18 cellular contexts compared by ENCODE assay signal in the genomic region with DNA sequence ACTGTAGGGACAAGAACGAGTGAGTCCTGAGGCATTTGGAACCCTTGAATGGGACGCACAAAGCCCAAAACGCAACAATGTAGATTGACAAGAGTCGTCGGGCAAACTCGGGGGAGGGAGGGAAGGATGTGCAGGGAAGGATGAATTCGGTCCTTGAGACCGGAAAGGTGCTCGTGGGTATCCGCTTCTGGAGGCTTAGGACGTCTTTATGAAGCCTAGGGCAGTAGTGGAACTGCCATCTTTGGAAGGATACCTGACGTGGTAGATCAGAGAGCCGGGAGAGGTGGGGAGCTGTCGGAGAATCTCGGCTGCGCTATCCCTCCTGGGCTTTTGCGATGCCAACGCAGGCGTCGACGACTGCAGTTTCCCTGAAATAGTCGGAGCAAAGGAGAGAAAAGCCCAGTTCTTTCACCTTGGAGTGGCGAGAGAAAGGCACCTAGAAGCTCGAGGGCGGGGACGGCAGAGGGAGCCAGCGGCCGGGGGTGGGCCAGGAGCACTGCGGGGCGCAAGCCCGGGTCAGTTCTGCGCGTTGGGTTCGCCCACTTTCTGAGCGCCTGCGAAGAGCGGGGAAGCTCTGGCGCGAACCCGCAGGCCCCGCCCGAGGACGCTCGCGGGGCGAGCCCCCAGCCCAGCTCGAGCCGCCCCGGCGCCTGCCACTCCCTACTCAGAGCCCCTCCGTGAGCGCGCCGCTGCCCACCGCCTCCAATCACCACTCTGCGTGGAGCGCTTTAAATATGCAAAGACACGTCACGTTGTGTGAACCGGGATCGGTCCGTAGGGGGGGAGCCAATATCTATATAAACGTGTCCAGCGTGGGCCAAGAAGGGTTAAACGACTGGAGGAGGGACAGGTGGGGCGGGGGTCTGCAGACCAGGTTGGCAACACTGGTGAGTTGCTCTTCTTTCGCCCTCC. TPM values are rescaled to one million over a fixed set of nuclear protein-coding genes. Genes with fewer than 3 reads are reported as not detected.
DNase-seq lines count a peak whose midpoint lies in the region; ATAC-seq, FAIRE-seq and TF ChIP-seq lines count a peak whose summit lies in the region.
"Had no signal": no experiment of that assay in that cellular context is flagged by ENCODE, and none has a peak within 500 bp of the region (broad histone marks: within the 10 kb centered on the region; RNA-seq: fewer than 3 reads in every experiment).

A gene with protein sequence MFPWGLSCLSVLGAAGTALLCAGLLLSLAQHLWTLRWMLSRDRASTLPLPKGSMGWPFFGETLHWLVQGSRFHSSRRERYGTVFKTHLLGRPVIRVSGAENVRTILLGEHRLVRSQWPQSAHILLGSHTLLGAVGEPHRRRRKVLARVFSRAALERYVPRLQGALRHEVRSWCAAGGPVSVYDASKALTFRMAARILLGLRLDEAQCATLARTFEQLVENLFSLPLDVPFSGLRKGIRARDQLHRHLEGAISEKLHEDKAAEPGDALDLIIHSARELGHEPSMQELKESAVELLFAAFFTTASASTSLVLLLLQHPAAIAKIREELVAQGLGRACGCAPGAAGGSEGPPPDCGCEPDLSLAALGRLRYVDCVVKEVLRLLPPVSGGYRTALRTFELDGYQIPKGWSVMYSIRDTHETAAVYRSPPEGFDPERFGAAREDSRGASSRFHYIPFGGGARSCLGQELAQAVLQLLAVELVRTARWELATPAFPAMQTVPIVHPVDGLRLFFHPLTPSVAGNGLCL (plus strand): TSS at position 824 of the 912 bp plus-strand sequence. CDS start 466 bp downstream, outside the sequence.

- no peak within 1 kb of the TSS for H3K4me2 ChIP-seq in K562 (ENCODE audit: insufficient read depth, low read length)

- no peaks in the 10 kb centered on the region for H4K20me1 ChIP-seq in K562 (replicated peaks; ENCODE audit: control insufficient read depth, insufficient read depth, low read length)

- TF ChIP-seq CTCF in K562 (IDR thresholded peaks at IDR 0.05 in 2 of 3, conservative IDR thresholded peaks at IDR 0.05 in 1 of 3; ENCODE audit: insufficient read depth in 2 of 3, low read depth in 1 of 3, low read length in 3 of 3) = no peak
- peak; percentile 3 for TF ChIP-seq CTCF in kidney epithelial cell (IDR thresholded peaks at IDR 0.05; ENCODE audit: insufficient read depth, low read length, poor library complexity, severe bottlenecking)

- peaks cover 22% of the 10 kb centered on the region for H3K36me3 Mint-ChIP-seq in activated naive CD4-positive, alpha-beta T cell treated with anti-CD3 and anti-CD28 coated beads, Interleukin-2, amount 50 U/mL, for 24 hours

- WGBS in K562 (ENCODE audit: insufficient coverage, low coverage, missing lambda C conversion rate) = 93% methylated on average over 18 of the region's 67 CpGs

- H3K27me3 ChIP-seq in K562 (ENCODE audit: control insufficient read depth in 2 of 2, insufficient read depth in 2 of 2, low read length in 2 of 2) = no peaks in the 10 kb centered on the region
- H3K27me3 ChIP-seq in kidney epithelial cell (ENCODE audit: control insufficient read depth, insufficient read depth, low read length) = peaks cover 57% of the 10 kb centered on the region
- H3K27me3 ChIP-seq in subcutaneous abdominal adipose tissue (ENCODE audit: control insufficient read depth in 5 of 5, insufficient read depth in 4 of 5, low read length in 5 of 5) = peaks cover 35 to 50% (median 40%) of the 10 kb centered on the region in 5 donors

- H3K27ac ChIP-seq in K562 (ENCODE audit: extremely low read depth, low read depth, low read length) (no peak within 1 kb of the TSS), subcutaneous abdominal adipose tissue (ENCODE audit: low read depth, low read length) (no peak within 1 kb of the TSS)
- H3K27ac ChIP-seq: dorsolateral prefrontal cortex, upper lobe of right lung had no signal

- H3K4me3 Mint-ChIP-seq in activated naive CD4-positive, alpha-beta T cell treated with anti-CD3 and anti-CD28 coated beads, Interleukin-2, amount 50 U/mL, for 24 hours = peak within 1 kb of the TSS; percentile 23

- no peak for TF ChIP-seq EP300 in K562 (IDR thresholded peaks at IDR 0.05; ENCODE audit: low read length)

- H3K9me3 ChIP-seq in K562 (replicated peaks; ENCODE audit: control insufficient read depth, insufficient read depth, low read depth, low read length) = peaks cover 6% of the 10 kb centered on the region; the same call in 1 of the 2 replicates
- H3K9me3 ChIP-seq in subcutaneous abdominal adipose tissue (ENCODE audit: control insufficient read depth in 5 of 5, low read length in 5 of 5) = no peaks in the 10 kb centered on the region
- H3K9me3 ChIP-seq: upper lobe of right lung had no signal

- no peak for TF ChIP-seq POLR2A in K562 (conservative IDR thresholded peaks at IDR 0.05)

- no peak within 1 kb of the TSS for H3K27ac Mint-ChIP-seq in activated naive CD4-positive, alpha-beta T cell treated with anti-CD3 and anti-CD28 coated beads, Interleukin-2, amount 50 U/mL, for 24 hours

- no TSS peak for BruUV-seq in K562 (replicated peaks; lab: Mats Ljungman, UMichigan)

- H3K4me1 Mint-ChIP-seq in activated naive CD4-positive, alpha-beta T cell treated with anti-CD3 and anti-CD28 coated beads, Interleukin-2, amount 50 U/mL, for 24 hours = peaks cover 21% of the 10 kb centered on the region

- TF ChIP-seq RAD21 in K562 (CRISPR knock-in tag; conservative IDR thresholded peaks at IDR 0.05 in 1 of 2, IDR thresholded peaks at IDR 0.05 in 1 of 2) = no peak

- in situ Hi-C loops in K562 (cut with MboI) = no loop called here

- FAIRE-seq in K562 (lab: Jason Lieb, UNC) = no peak
- FAIRE-seq: frontal cortex had no signal

- H3K36me3 ChIP-seq in K562 (ENCODE audit: control insufficient read depth, insufficient read depth, low read length) (peaks cover 28% of the 10 kb centered on the region; the same call in 2 of the 3 replicates), kidney epithelial cell (ENCODE audit: control insufficient read depth, insufficient read depth, low read length) (no peaks in the 10 kb centered on the region), subcutaneous abdominal adipose tissue (ENCODE audit: control insufficient read depth in 5 of 5, insufficient read depth in 5 of 5, low read length in 5 of 5) (peaks cover 0 to 6% (median 3%) of the 10 kb centered on the region in 5 donors)

- no peak for ATAC-seq in K562
- no peak for ATAC-seq in GM18519 (IDR thresholded peaks at IDR 0.05; ENCODE audit: low FRiP score, unreplicated experiment)
- ATAC-seq: left lobe of liver had no signal

- peaks cover 18% of the 10 kb centered on the region for H3K27me3 Mint-ChIP-seq in activated naive CD4-positive, alpha-beta T cell treated with anti-CD3 and anti-CD28 coated beads, Interleukin-2, amount 50 U/mL, for 24 hours

- no peak within 1 kb of the TSS for H3K9ac ChIP-seq in K562 (ENCODE audit: insufficient read depth in 1 of 2, low read depth in 2 of 2, low read length in 2 of 2)
- no peak within 1 kb of the TSS for H3K9ac ChIP-seq in subcutaneous abdominal adipose tissue (ENCODE audit: low read length in 5 of 5)

- CTCF ChIA-PET in K562 (lab: Yijun Ruan, JAX; ENCODE audit: low intra/inter-chr PET ratio) = no interaction called here

- no peak for DNase-seq in activated naive CD4-positive, alpha-beta T cell (lab: John Stamatoyannopoulos, UW)
- DNase-seq in K562 (ENCODE audit: extremely low read depth in 1 of 4, low spot score in 3 of 4) (no peak), kidney epithelial cell (ENCODE audit: low read depth) (no peak), HuH-7 (ENCODE audit: low spot score) (no peak), SHP77 (lab: John Stamatoyannopoulos, UW) (no peak)
- DNase-seq: ACHN; DMS153; dorsolateral prefrontal cortex; NCI-H1436; NCI-H524; RPMI8226; stimulated activated CD4-positive, alpha-beta T cell treated with anti-CD3 and anti-CD28 coated beads, Interleukin-12 subunit alpha, Interleukin-12 subunit beta, amount 100 ng/mL, for 4 hours; upper lobe of right lung had no signal

- POLR2A ChIA-PET in K562 (lab: Yijun Ruan, JAX) = interaction anchor here (0.5 kb wide), 1 partner anchor 12 kb away, joined by 4 read pairs; no protein-coding TSS in a partner anchor

- intact Hi-C loops in K562 (cut with micrococcal nuclease) = no loop called here

- no peak within 1 kb of the TSS for H2AFZ ChIP-seq in K562 (ENCODE audit: low read depth, low read length)

- no peak within 1 kb of the TSS for H3K4me3 ChIP-seq in K562
- H3K4me3 ChIP-seq in kidney epithelial cell (ENCODE audit: low read depth, low read length) = no peak within 1 kb of the TSS
- peak within 1 kb of the TSS in 3 of 5 donors; percentile 11 to 59 (median 57) for H3K4me3 ChIP-seq in subcutaneous abdominal adipose tissue (ENCODE audit: low read depth in 1 of 5, low read length in 5 of 5)

- H3K4me1 ChIP-seq in K562 (replicated peaks in 1 of 2; ENCODE audit: control insufficient read depth in 2 of 2, insufficient read depth in 2 of 2, low read length in 2 of 2) (no peaks in the 10 kb centered on the region; a peak in 1 of 5 replicates), subcutaneous abdominal adipose tissue (ENCODE audit: control insufficient read depth in 5 of 5, insufficient read depth in 5 of 5, low read length in 5 of 5) (peaks cover 4 to 36% (median 26%) of the 10 kb centered on the region in 5 donors)

- no peaks in the 10 kb centered on the region for H3K79me2 ChIP-seq in K562 (ENCODE audit: control insufficient read depth, insufficient read depth, low read length)

- H3K9me1 ChIP-seq in K562 (ENCODE audit: control insufficient read depth, insufficient read depth, low read length) = no peaks in the 10 kb centered on the region

- H3K9me3 Mint-ChIP-seq in activated naive CD4-positive, alpha-beta T cell treated with anti-CD3 and anti-CD28 coated beads, Interleukin-2, amount 50 U/mL, for 24 hours = no peaks in the 10 kb centered on the region

RNA-seq across cellular contexts. Expression of the gene that starts here (rescaled TPM):
- 0.72 and 1.5 TPM in 2 replicates for total RNA-seq in K562 (2011; cell fraction: chromatin; rRNA removed; ENCODE audit: low replicate concordance)
- total RNA-seq in K562 (2011; cell fraction: nucleolus; rRNA removed) = 0.26 and 0.83 TPM in 2 replicates
- total RNA-seq in K562 (2011; cell fraction: nucleoplasm; rRNA removed) = 0.59 and 0.84 TPM in 2 replicates
- total RNA-seq in K562 (2014; rRNA removed) (0.08 and 0.09 TPM in 2 replicates), K562 (2014; rRNA removed; fragmentation: Illumina TruSeq; extraction: Trizol) (not detected in 2 replicates), K562 (2015; rRNA removed; fragmentation: Illumina TruSeq; extraction: Trizol) (0.07 and 0.08 TPM in 2 replicates), K562 (2021) (0.07 and 0.16 TPM in 2 replicates), kidney epithelial cell (0.17 and 0.41 TPM in 2 replicates)
- polyA plus RNA-seq in K562 (2011; rRNA removed) (not detected in 2 replicates), K562 (2014; fragmentation: Illumina TruSeq; extraction: Trizol) (not detected in 2 replicates), K562 (2014; fragmentation: Nextera tagmentation; extraction: Ambion mirVana) (not detected), K562 (2014; rRNA removed) (not detected in 2 replicates)
- not detected in 2 replicates for polyA plus RNA-seq in K562 (2011; cell fraction: cytosol; rRNA removed)
- 0.08 and 0.13 TPM in 2 replicates for polyA plus RNA-seq in K562 (2011; cell fraction: nucleus; rRNA removed)
- 0.04 TPM in 1 of 2 replicates, not detected in the other for polyA plus RNA-seq in K562 (2012)
- polyA minus RNA-seq in K562 (2011; rRNA and poly(A)+ RNA removed) = 0.04 and 0.06 TPM in 2 replicates
- polyA minus RNA-seq in K562 (2011; cell fraction: cytosol; rRNA and poly(A)+ RNA removed) = not detected in 2 replicates
- polyA minus RNA-seq in K562 (2011; cell fraction: nucleus; rRNA and poly(A)+ RNA removed) = 0.67 and 1.00 TPM in 2 replicates

Comparison
In these comparisons a context has a peak if more than half of its experiments do, and no peak if none do; other contexts are left out.
1. H3K4me3 ChIP-seq: peak in subcutaneous abdominal adipose tissue (3 of 5); none in K562 (single experiment) and kidney epithelial cell (single experiment).